9 cellular contexts compared by ENCODE assay signal in genomic region chr16:2842340-2843000, GRCh38. TPM values are rescaled to one million over a fixed set of nuclear protein-coding genes. Genes with fewer than 3 reads are reported as not detected.
DNase-seq lines count a peak whose midpoint lies in the region; ATAC-seq, FAIRE-seq and TF ChIP-seq lines count a peak whose summit lies in the region.
"Had no signal": no experiment of that assay in that cellular context is flagged by ENCODE, and none has a peak within 500 bp of the region (broad histone marks: within the 10 kb centered on the region; RNA-seq: fewer than 3 reads in every experiment).

No MANE protein-coding gene starts in this region.

- no peak for ATAC-seq in HG03439 (IDR thresholded peaks at IDR 0.05; ENCODE audit: unreplicated experiment)

- no peaks in the 10 kb centered on the region for H3K36me3 Mint-ChIP-seq in activated CD4-positive, alpha-beta T cell treated with anti-CD3 and anti-CD28 coated beads, Interleukin-2, amount 10 ng/mL, durations not matched to agents 7 days and 5 days (ENCODE audit: low read depth)
- H3K36me3 Mint-ChIP-seq in dendritic cell treated with granulocyte-macrophage colony-stimulating factor and Interleukin-4, amounts not matched to agents 40 ng/mL and 50 ng/mL, for 4 days (ENCODE audit: low read depth) = no peaks in the 10 kb centered on the region
- H3K36me3 Mint-ChIP-seq in mesothelial cell of epicardium = no peaks in the 10 kb centered on the region

- peak overlapping the region; percentile 87 for H3K27ac Mint-ChIP-seq in activated CD4-positive, alpha-beta T cell treated with anti-CD3 and anti-CD28 coated beads, Interleukin-2, amount 10 ng/mL, durations not matched to agents 7 days and 5 days
- peak overlapping the region; percentile 37 for H3K27ac Mint-ChIP-seq in dendritic cell treated with granulocyte-macrophage colony-stimulating factor and Interleukin-4, amounts not matched to agents 40 ng/mL and 50 ng/mL, for 4 days
- H3K27ac Mint-ChIP-seq in mesothelial cell of epicardium = no peak overlapping the region

- DNase-seq in NK-92 treated with Interleukin-12 subunit alpha and Interleukin-12 subunit beta, amount 100 ng/mL, for 24 hours (lab: John Stamatoyannopoulos, UW) = peak; percentile 80
- DNase-seq in NK-92 (lab: John Stamatoyannopoulos, UW; ENCODE audit: unreplicated experiment) (no peak), mesothelial cell of epicardium (ENCODE audit: low spot score in 2 of 2, unreplicated experiment in 2 of 2) (no peak), HTR-8/SVneo (ENCODE audit: insufficient read length, low spot score) (no peak)
- peak; percentile 64 for DNase-seq in activated CD4-positive, alpha-beta T cell treated with anti-CD3 and anti-CD28 coated beads, Interleukin-2, amount 10 ng/mL, durations not matched to agents 7 days and 5 days
- DNase-seq in stimulated activated CD8-positive, alpha-beta memory T cell treated with anti-CD3 and anti-CD28 coated beads, Interleukin-7, amount 100 ng/mL, for 4 hours (ENCODE audit: low read depth in 2 of 2) = peak; percentile 43 to 57

- H3K9me3 Mint-ChIP-seq in activated CD4-positive, alpha-beta T cell treated with anti-CD3 and anti-CD28 coated beads, Interleukin-2, amount 10 ng/mL, durations not matched to agents 7 days and 5 days = no peaks in the 10 kb centered on the region
- H3K9me3 Mint-ChIP-seq in dendritic cell treated with granulocyte-macrophage colony-stimulating factor and Interleukin-4, amounts not matched to agents 40 ng/mL and 50 ng/mL, for 4 days = no peaks in the 10 kb centered on the region
- H3K9me3 Mint-ChIP-seq in mesothelial cell of epicardium = no peaks in the 10 kb centered on the region

- no peak for FAIRE-seq in HTR-8/SVneo (lab: Jason Lieb, UNC)

- POLR2A ChIA-PET in activated CD4-positive, alpha-beta T cell treated with anti-CD3 and anti-CD28 coated beads, Interleukin-2, amount 10 ng/mL, durations not matched to agents 7 days and 5 days (lab: Charles Lee) = no interaction called here

- H3K4me3 Mint-ChIP-seq in activated CD4-positive, alpha-beta T cell treated with anti-CD3 and anti-CD28 coated beads, Interleukin-2, amount 10 ng/mL, durations not matched to agents 7 days and 5 days = peak overlapping the region; percentile 16
- peak overlapping the region; percentile 44 for H3K4me3 Mint-ChIP-seq in dendritic cell treated with granulocyte-macrophage colony-stimulating factor and Interleukin-4, amounts not matched to agents 40 ng/mL and 50 ng/mL, for 4 days
- H3K4me3 Mint-ChIP-seq in mesothelial cell of epicardium = no peak overlapping the region

- peaks cover 21% of the 10 kb centered on the region for H3K4me1 Mint-ChIP-seq in activated CD4-positive, alpha-beta T cell treated with anti-CD3 and anti-CD28 coated beads, Interleukin-2, amount 10 ng/mL, durations not matched to agents 7 days and 5 days
- peaks cover 25% of the 10 kb centered on the region for H3K4me1 Mint-ChIP-seq in dendritic cell treated with granulocyte-macrophage colony-stimulating factor and Interleukin-4, amounts not matched to agents 40 ng/mL and 50 ng/mL, for 4 days (ENCODE audit: low read depth)
- H3K4me1 Mint-ChIP-seq in mesothelial cell of epicardium = peaks cover 4% of the 10 kb centered on the region

- H3K27me3 Mint-ChIP-seq in activated CD4-positive, alpha-beta T cell treated with anti-CD3 and anti-CD28 coated beads, Interleukin-2, amount 10 ng/mL, durations not matched to agents 7 days and 5 days = no peaks in the 10 kb centered on the region
- peaks cover 14% of the 10 kb centered on the region for H3K27me3 Mint-ChIP-seq in dendritic cell treated with granulocyte-macrophage colony-stimulating factor and Interleukin-4, amounts not matched to agents 40 ng/mL and 50 ng/mL, for 4 days
- H3K27me3 Mint-ChIP-seq in mesothelial cell of epicardium (ENCODE audit: low read depth) = peaks cover 8% of the 10 kb centered on the region

- CTCF ChIA-PET in activated CD4-positive, alpha-beta T cell treated with anti-CD3 and anti-CD28 coated beads, Interleukin-2, amount 10 ng/mL, durations not matched to agents 7 days and 5 days (lab: Charles Lee) = interaction anchor here (0.6 to 2.3 kb wide), 11 partner anchors 11 to 317 kb away, joined by 3 to 14 read pairs (median 4); partner anchors contain the start of gene FLYWCH2

- peak; percentile 31 for TF ChIP-seq CTCF in mesothelial cell of epicardium (IDR thresholded peaks at IDR 0.05; ENCODE audit: unreplicated experiment)

- intact Hi-C loops in dendritic cell treated with granulocyte-macrophage colony-stimulating factor and Interleukin-4, amounts not matched to agents 40 ng/mL and 50 ng/mL, for 4 days (cut with micrococcal nuclease) = no loop called here

RNA-seq across cellular contexts. Expression of gene ZG16B, which starts 12.4 kb away (rescaled TPM):
- total RNA-seq in activated CD4-positive, alpha-beta T cell treated with anti-CD3 and anti-CD28 coated beads, Interleukin-2, amount 10 ng/mL, durations not matched to agents 7 days and 5 days = 1 to 10 TPM; 2.3 to 3.1 TPM
- 0.51 to 1.5 TPM (median 0.70 TPM) in 3 replicates for total RNA-seq in mesothelial cell of epicardium

RNA-seq across cellular contexts. Expression of gene PRSS22, which starts 15.5 kb away (rescaled TPM):
- not detected for total RNA-seq in activated CD4-positive, alpha-beta T cell treated with anti-CD3 and anti-CD28 coated beads, Interleukin-2, amount 10 ng/mL, durations not matched to agents 7 days and 5 days
- total RNA-seq in mesothelial cell of epicardium = 22.8 to 25.1 TPM (median 24.9 TPM) in 3 replicates
- total RNA-seq: glomerular endothelial cell had no signal

RNA-seq across cellular contexts. Expression of gene PRSS21, which starts 25.4 kb away (rescaled TPM):
- under 1 TPM; 0.27 to 0.67 TPM for total RNA-seq in activated CD4-positive, alpha-beta T cell treated with anti-CD3 and anti-CD28 coated beads, Interleukin-2, amount 10 ng/mL, durations not matched to agents 7 days and 5 days
- total RNA-seq in mesothelial cell of epicardium = not detected in 3 replicates
- total RNA-seq: glomerular endothelial cell had no signal

RNA-seq across cellular contexts. Expression of gene FLYWCH2, which starts 40.5 kb away (rescaled TPM):
- total RNA-seq in activated CD4-positive, alpha-beta T cell treated with anti-CD3 and anti-CD28 coated beads, Interleukin-2, amount 10 ng/mL, durations not matched to agents 7 days and 5 days = 10 to 100 TPM; 16.8 to 21.0 TPM
- 26.3 to 28.6 TPM (median 28.3 TPM) in 3 replicates for total RNA-seq in mesothelial cell of epicardium

RNA-seq across cellular contexts. Expression of gene PRSS41, which starts 44.2 kb away (rescaled TPM):
- total RNA-seq in activated CD4-positive, alpha-beta T cell treated with anti-CD3 and anti-CD28 coated beads, Interleukin-2, amount 10 ng/mL, durations not matched to agents 7 days and 5 days = not detected
- not detected in 3 replicates for total RNA-seq in mesothelial cell of epicardium
- total RNA-seq: glomerular endothelial cell had no signal

Comparison
In these comparisons a context has a peak if more than half of its experiments do, and no peak if none do; other contexts are left out.
1. DNase-seq: peak in NK-92 treated with Interleukin-12 subunit alpha and Interleukin-12 subunit beta, amount 100 ng/mL, for 24 hours (single experiment), activated CD4-positive, alpha-beta T cell treated with anti-CD3 and anti-CD28 coated beads, Interleukin-2, amount 10 ng/mL, durations not matched to agents 7 days and 5 days (single experiment) and stimulated activated CD8-positive, alpha-beta memory T cell treated with anti-CD3 and anti-CD28 coated beads, Interleukin-7, amount 100 ng/mL, for 4 hours (2 of 2); none in NK-92 (single experiment), mesothelial cell of epicardium (0 of 2) and HTR-8/SVneo (single experiment).
2. RNA of gene PRSS22, which starts 15.5 kb away (total RNA-seq): 22.8 to 25.1 TPM in mesothelial cell of epicardium; not detected in activated CD4-positive, alpha-beta T cell treated with anti-CD3 and anti-CD28 coated beads, Interleukin-2, amount 10 ng/mL, durations not matched to agents 7 days and 5 days; every median in the first group is over 10 times any median in the second.